Comparison of ENCODE assay signal across 17 cellular contexts in the genomic region with DNA sequence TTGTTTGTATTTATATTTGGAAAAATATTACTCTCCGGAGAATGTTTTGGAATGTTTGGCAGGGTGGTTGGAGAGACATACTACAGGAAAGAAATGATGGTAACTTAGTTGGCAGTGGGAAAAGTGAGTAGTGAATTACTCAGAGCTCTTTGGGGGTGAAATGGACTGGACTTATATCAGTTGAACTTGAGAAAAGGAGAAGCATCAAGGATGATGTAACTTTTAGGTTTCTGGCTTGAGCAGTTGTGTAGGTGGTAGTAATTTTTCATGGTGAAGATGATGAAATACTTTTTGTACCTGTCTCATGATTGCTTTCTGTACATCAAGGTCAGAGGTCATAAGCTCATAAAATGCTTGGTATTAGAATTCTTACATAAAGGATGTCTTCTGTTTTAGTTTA.
DNase-seq lines count a peak whose midpoint lies in the region; ATAC-seq and TF ChIP-seq lines count a peak whose summit lies in the region.
"Had no signal": no experiment of that assay in that cellular context is flagged by ENCODE, and none has a peak within 500 bp of the region (broad histone marks: within the 10 kb centered on the region; RNA-seq: fewer than 3 reads in every experiment).

No MANE protein-coding gene starts in this region.

- no peaks in the 10 kb centered on the region for H3K36me3 Mint-ChIP-seq in chondrocyte (ENCODE audit: low read depth)
- no peaks in the 10 kb centered on the region for H3K36me3 Mint-ChIP-seq in stimulated activated effector memory CD8-positive, alpha-beta T cell treated with anti-CD3 and anti-CD28 coated beads, Interleukin-12 subunit alpha, Interleukin-12 subunit beta, amount 100 ng/mL, for 72 hours
- H3K36me3 Mint-ChIP-seq: activated naive CD8-positive, alpha-beta T cell treated with anti-CD3 and anti-CD28 coated beads for 36 hours; CD14-positive monocyte had no signal

- CTCF ChIA-PET in GM10248 (lab: Yijun Ruan, JAX), result interaction anchor here (1.0 to 1.5 kb wide), 3 partner anchors 9 to 25 kb away, joined by 3 read pairs; no protein-coding TSS in a partner anchor

- H3K27me3 Mint-ChIP-seq in chondrocyte (ENCODE audit: low read depth), result no peaks in the 10 kb centered on the region
- H3K27me3 Mint-ChIP-seq: activated naive CD8-positive, alpha-beta T cell treated with anti-CD3 and anti-CD28 coated beads for 36 hours had no signal

- POLR2A ChIA-PET in GM10248 (lab: Yijun Ruan, JAX), result no interaction called here

- ATAC-seq in stimulated activated effector memory CD8-positive, alpha-beta T cell treated with anti-CD3 and anti-CD28 coated beads, Interleukin-12 subunit alpha, Interleukin-12 subunit beta, amount 100 ng/mL, for 72 hours, result no peak
- ATAC-seq in HG03139 (IDR thresholded peaks at IDR 0.05; ENCODE audit: unreplicated experiment), result no peak
- ATAC-seq: left colon had no signal

- H3K9me3 Mint-ChIP-seq in chondrocyte (ENCODE audit: low read depth), result no peaks in the 10 kb centered on the region
- H3K9me3 Mint-ChIP-seq in stimulated activated effector memory CD8-positive, alpha-beta T cell treated with anti-CD3 and anti-CD28 coated beads, Interleukin-12 subunit alpha, Interleukin-12 subunit beta, amount 100 ng/mL, for 72 hours, result no peaks in the 10 kb centered on the region
- H3K9me3 Mint-ChIP-seq: activated naive CD8-positive, alpha-beta T cell treated with anti-CD3 and anti-CD28 coated beads for 36 hours had no signal

- H3K4me3 Mint-ChIP-seq in chondrocyte (ENCODE audit: unreplicated experiment), result no peak overlapping the region
- H3K4me3 Mint-ChIP-seq in stimulated activated effector memory CD8-positive, alpha-beta T cell treated with anti-CD3 and anti-CD28 coated beads, Interleukin-12 subunit alpha, Interleukin-12 subunit beta, amount 100 ng/mL, for 72 hours, result no peak overlapping the region
- H3K4me3 Mint-ChIP-seq: activated naive CD8-positive, alpha-beta T cell treated with anti-CD3 and anti-CD28 coated beads for 36 hours; CD14-positive monocyte had no signal

- peaks cover 9% of the 10 kb centered on the region for H3K4me1 Mint-ChIP-seq in chondrocyte (ENCODE audit: low read depth)
- peaks cover 11% of the 10 kb centered on the region for H3K4me1 Mint-ChIP-seq in stimulated activated effector memory CD8-positive, alpha-beta T cell treated with anti-CD3 and anti-CD28 coated beads, Interleukin-12 subunit alpha, Interleukin-12 subunit beta, amount 100 ng/mL, for 72 hours

- H3K27ac Mint-ChIP-seq in chondrocyte (ENCODE audit: unreplicated experiment), result peak overlapping the region; percentile 14
- no peak overlapping the region for H3K27ac Mint-ChIP-seq in stimulated activated effector memory CD8-positive, alpha-beta T cell treated with anti-CD3 and anti-CD28 coated beads, Interleukin-12 subunit alpha, Interleukin-12 subunit beta, amount 100 ng/mL, for 72 hours
- H3K27ac Mint-ChIP-seq: activated naive CD8-positive, alpha-beta T cell treated with anti-CD3 and anti-CD28 coated beads for 36 hours; CD14-positive monocyte had no signal

- DNase-seq in GM10248 (ENCODE audit: extremely low spot score), result peak; percentile 14
- peak; percentile 91 for DNase-seq in NCI-H226
- DNase-seq in chondrocyte (ENCODE audit: low spot score), result no peak
- peak; percentile 13 for DNase-seq in renal cortical epithelial cell (ENCODE audit: low read depth)
- no peak for DNase-seq in stimulated activated effector memory CD8-positive, alpha-beta T cell treated with anti-CD3 and anti-CD28 coated beads, Interleukin-12 subunit alpha, Interleukin-12 subunit beta, amount 100 ng/mL, for 72 hours (ENCODE audit: low spot score in 2 of 2)
- DNase-seq in NCI-H524 (lab: John Stamatoyannopoulos, UW), result no peak
- DNase-seq in stimulated activated CD4-positive, alpha-beta T cell treated with anti-CD3 and anti-CD28 coated beads, Interleukin-4, amount 100 ng/mL, for 24 hours, result no peak
- DNase-seq: activated CD4-positive, alpha-beta T cell treated with anti-CD3 and anti-CD28 coated beads for 4 hours; activated naive CD8-positive, alpha-beta T cell treated with anti-CD3 and anti-CD28 coated beads for 36 hours; left colon; NCI-H1694; NCI-H526 treated with DMSO at 0.1 percent for 48 hours; RPMI8226; substantia nigra; T-helper 2 cell had no signal

- TF ChIP-seq CTCF in GM10248 (IDR thresholded peaks at IDR 0.05; ENCODE audit: control extremely low read depth, extremely low read depth, low read depth, missing control alignments) (no peak), chondrocyte (IDR thresholded peaks at IDR 0.05) (no peak)

Comparison
In these comparisons a context has a peak if more than half of its experiments do, and no peak if none do; other contexts are left out.
1. DNase-seq: peak in GM10248 (single experiment), NCI-H226 (single experiment) and renal cortical epithelial cell (single experiment); none in chondrocyte (single experiment), stimulated activated effector memory CD8-positive, alpha-beta T cell treated with anti-CD3 and anti-CD28 coated beads, Interleukin-12 subunit alpha, Interleukin-12 subunit beta, amount 100 ng/mL, for 72 hours (0 of 2), NCI-H524 (0 of 2) and stimulated activated CD4-positive, alpha-beta T cell treated with anti-CD3 and anti-CD28 coated beads, Interleukin-4, amount 100 ng/mL, for 24 hours (single experiment).